Comparison of ENCODE assay signal across 8 cellular contexts in genomic region chr2:240434728-240435456, GRCh38. TPM values are rescaled to one million over a fixed set of nuclear protein-coding genes. Genes with fewer than 3 reads are reported as not detected.
DNase-seq lines count a peak whose midpoint lies in the region; ATAC-seq and TF ChIP-seq lines count a peak whose summit lies in the region.

No MANE protein-coding gene starts in this region.

- H3K4me1 Mint-ChIP-seq in activated naive CD8-positive, alpha-beta T cell (ENCODE audit: low read depth): peaks cover 8% of the 10 kb centered on the region

- H3K9me3 Mint-ChIP-seq in activated naive CD8-positive, alpha-beta T cell (ENCODE audit: low read depth): no peaks in the 10 kb centered on the region

- H3K9ac ChIP-seq in Karpas-422 (ENCODE audit: low read length): peak overlapping the region; percentile 82

- TF ChIP-seq CTCF in ovary (IDR thresholded peaks at IDR 0.05) (no peak), testis (IDR thresholded peaks at IDR 0.05) (no peak)

- TF ChIP-seq EP300 in ovary (IDR thresholded peaks at IDR 0.05): no peak

- no peak overlapping the region for H3K27ac ChIP-seq in Karpas-422 (ENCODE audit: low read length)
- peak overlapping the region; percentile 79 to 91 for H3K27ac ChIP-seq in ovary
- H3K27ac ChIP-seq in testis: peak overlapping the region in 1 of 2 donors; percentile 88

- no peaks in the 10 kb centered on the region for H3K9me3 ChIP-seq in Karpas-422 (ENCODE audit: low read length)
- H3K9me3 ChIP-seq in ovary: no peaks in the 10 kb centered on the region
- H3K9me3 ChIP-seq in testis: no peaks in the 10 kb centered on the region

- H3K9me2 ChIP-seq in Karpas-422 (replicated peaks; ENCODE audit: insufficient read depth, low read length): no peaks in the 10 kb centered on the region

- H3K4me2 ChIP-seq in Karpas-422 (ENCODE audit: low read depth, low read length, poor library complexity, severe bottlenecking): peak overlapping the region; percentile 99

- H3K4me3 Mint-ChIP-seq in activated naive CD8-positive, alpha-beta T cell: peak overlapping the region; percentile 87

- H3K27me3 Mint-ChIP-seq in activated naive CD8-positive, alpha-beta T cell: peaks cover 3% of the 10 kb centered on the region

- H2AFZ ChIP-seq in Karpas-422 (ENCODE audit: low read length): peak overlapping the region; percentile 95

- H3K27me3 ChIP-seq in Karpas-422 (ENCODE audit: low read length): no peaks in the 10 kb centered on the region
- no peaks in the 10 kb centered on the region for H3K27me3 ChIP-seq in ovary
- H3K27me3 ChIP-seq in testis: no peaks in the 10 kb centered on the region

- peak in 13 of 14 donors; percentile 13 to 88 (median 74) for DNase-seq in C1 segment of cervical spinal cord (lab: John Stamatoyannopoulos, UW)
- peak; percentile 97 for DNase-seq in Karpas-422
- peak; percentile 79 for DNase-seq in SK-N-DZ (ENCODE audit: low spot score)
- DNase-seq in head of caudate nucleus: peak; percentile 74 to 97 (median 94)
- peak; percentile 97 to 98 (median 98) for DNase-seq in ovary
- DNase-seq in testis: peak; percentile 93

- H3K4me1 ChIP-seq in Karpas-422 (ENCODE audit: low read length) (peaks cover 9% of the 10 kb centered on the region), ovary (ENCODE audit: insufficient read depth) (peaks cover 17% of the 10 kb centered on the region), testis (peaks cover 23% of the 10 kb centered on the region)

- H3K4me3 ChIP-seq in Karpas-422 (ENCODE audit: low read length): peak overlapping the region; percentile 81
- peak overlapping the region; percentile 66 for H3K4me3 ChIP-seq in ovary
- H3K4me3 ChIP-seq in testis: peak overlapping the region; percentile 65 to 80

- 1% methylated on average over 24 to 71 of the region's 71 CpGs for WGBS in ovary, 3 donors
- WGBS in testis, 2 donors: 1 to 9% methylated on average over 7 to 71 of the region's 71 CpGs

- peak overlapping the region; percentile 75 for H3K27ac Mint-ChIP-seq in activated naive CD8-positive, alpha-beta T cell

- H3K79me2 ChIP-seq in Karpas-422 (ENCODE audit: low read length): no peaks in the 10 kb centered on the region

- intact Hi-C loops in head of caudate nucleus (cut with DNase I): loop anchor here (5.0 kb wide), 1 partner anchor 283 kb away; no protein-coding TSS in a partner anchor
- intact Hi-C loops in ovary (cut with DNase I): loop anchor here in 2 of 4 donors (5.0 kb wide), 2 partner anchors 63 to 127 kb away; partner anchors contain the start of gene DUSP28 (in 1 of the 2)
- intact Hi-C loops in testis (cut with DNase I; ENCODE audit: low total_unique reads): loop anchor here (5.0 kb wide), 1 partner anchor 203 kb away; no protein-coding TSS in a partner anchor

- H4K20me1 ChIP-seq in Karpas-422 (ENCODE audit: insufficient read depth, low read depth, low read length): no peaks in the 10 kb centered on the region

- H3K36me3 ChIP-seq in Karpas-422 (ENCODE audit: insufficient read depth, low read length) (no peaks in the 10 kb centered on the region), ovary (no peaks in the 10 kb centered on the region), testis (ENCODE audit: low read depth, missing control alignments) (no peaks in the 10 kb centered on the region)

- H3K36me3 Mint-ChIP-seq in activated naive CD8-positive, alpha-beta T cell: no peaks in the 10 kb centered on the region

- TF ChIP-seq POLR2A in ovary (IDR thresholded peaks at IDR 0.05) (peak; percentile 25), testis (IDR thresholded peaks at IDR 0.05) (no peak)

- ATAC-seq in GM19455 (IDR thresholded peaks at IDR 0.05; ENCODE audit: unreplicated experiment): peak; percentile 61

RNA-seq across cellular contexts. Expression of gene GPC1, which starts 0.6 kb away (rescaled TPM):
- 0.60 and 0.87 TPM in 2 replicates for total RNA-seq in Karpas-422 (2014; rRNA removed; shearing (Covaris generic); ENCODE audit: low replicate concordance)
- polyA plus RNA-seq in SK-N-DZ (2014; cell fraction: cytosol; rRNA removed): 32.6 and 50.2 TPM in 2 replicates
- polyA plus RNA-seq in SK-N-DZ (2014; cell fraction: nucleus; rRNA removed): 75.2 and 80.4 TPM in 2 replicates
- total RNA-seq in ovary (100 to 1,000 TPM in 1 of 7 donors, 10 to 100 TPM in 6; 27.2 to 149 (median 73.3) TPM), testis (100 to 1,000 TPM; 244 to 479 TPM)
- polyA plus RNA-seq in ovary (10 to 100 TPM in 1 of 2 donors, 1 to 10 TPM in 1; 2.9 to 63.3 TPM), testis (ENCODE audit: insufficient read depth, low read depth, low replicate concordance) (74.2 TPM)

Comparison
In these comparisons a context has a peak if more than half of its experiments do, and no peak if none do; other contexts are left out.
1. RNA of gene GPC1, which starts 0.6 kb away (total RNA-seq): 244 to 479 TPM in testis and 27.2 to 149 TPM in ovary; 0.60 to 0.87 TPM in Karpas-422; every median in the first group is over 10 times any median in the second.
2. Peak in every context shown above with its lines, with median percentiles within 50 percentile points of each other: DNase-seq and H3K4me3 ChIP-seq.